ENCODE assay signal across 24 cellular contexts in the genomic region with DNA sequence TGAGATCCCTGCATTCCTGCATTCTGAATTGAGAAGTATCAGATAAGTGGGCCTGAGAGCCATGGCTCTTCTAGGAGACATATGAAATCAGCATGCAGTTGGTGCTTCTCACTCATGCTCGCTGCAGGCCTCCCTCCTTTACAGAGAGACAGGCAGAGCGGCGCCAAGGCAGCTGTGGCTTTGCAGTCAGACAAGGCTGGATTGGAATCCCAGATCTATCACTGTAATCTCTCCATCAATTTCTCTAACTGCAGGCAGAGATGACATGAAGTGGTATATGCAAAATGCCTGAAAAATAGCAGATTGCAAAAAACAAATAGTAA. TPM values are rescaled to one million over a fixed set of nuclear protein-coding genes. Genes with fewer than 3 reads are reported as not detected.
A peak's percentile ranks its signal among the peaks of the same experiment; 100 is the strongest.
DNase-seq lines count a peak whose midpoint lies in the region; ATAC-seq and TF ChIP-seq lines count a peak whose summit lies in the region.
"Had no signal": no experiment of that assay in that cellular context is flagged by ENCODE, and none has a peak within 500 bp of the region (broad histone marks: within the 10 kb centered on the region; RNA-seq: fewer than 3 reads in every experiment).

No MANE protein-coding gene starts in this region.

- H3K4me1 ChIP-seq in heart left ventricle (peaks cover 0 to 13% (median 1%) of the 10 kb centered on the region in 12 donors), trophoblast cell (ENCODE audit: control insufficient read depth in 1 of 2, insufficient read depth in 2 of 2, low read length in 2 of 2) (no peaks in the 10 kb centered on the region)
- H3K4me1 ChIP-seq: esophagus squamous epithelium, gastrocnemius medialis, lower lobe of right lung had no signal

- H3K27me3 ChIP-seq in heart left ventricle (no peaks in the 10 kb centered on the region), trophoblast cell (ENCODE audit: insufficient read depth, low read length) (peaks cover 8% of the 10 kb centered on the region)
- H3K27me3 ChIP-seq: esophagus squamous epithelium, gastrocnemius medialis had no signal

- peaks cover 23% of the 10 kb centered on the region for H3K4me1 Mint-ChIP-seq in HFFc6 (ENCODE audit: low read depth)
- H3K4me1 Mint-ChIP-seq: activated CD4-positive, alpha-beta T cell treated with anti-CD3 and anti-CD28 coated beads for 36 hours; CD4-positive, alpha-beta memory T cell had no signal

- no peak overlapping the region for H2BK12ac ChIP-seq in trophoblast cell (ENCODE audit: low read length)

- no peak for TF ChIP-seq CTCF in HFFc6 (IDR thresholded peaks at IDR 0.05)
- no peak for TF ChIP-seq CTCF in heart left ventricle (IDR thresholded peaks at IDR 0.05)

- no peak overlapping the region for H3K23ac ChIP-seq in trophoblast cell (ENCODE audit: low read length)

- intact Hi-C loops in heart left ventricle (cut with DNase I) = no loop called here

- H3K9ac ChIP-seq in trophoblast cell (ENCODE audit: low read length) = no peak overlapping the region

- peaks cover 5% of the 10 kb centered on the region for H3K27me3 Mint-ChIP-seq in HFFc6 (ENCODE audit: insufficient read depth)
- H3K27me3 Mint-ChIP-seq: activated CD4-positive, alpha-beta T cell treated with anti-CD3 and anti-CD28 coated beads for 36 hours; CD4-positive, alpha-beta memory T cell; progenitor cell of endocrine pancreas had no signal

- H4K8ac ChIP-seq in trophoblast cell (ENCODE audit: low read depth, low read length) = no peak overlapping the region

- no peak overlapping the region for H3K4me2 ChIP-seq in trophoblast cell (ENCODE audit: low read length)

- no peak overlapping the region for H3K4me3 Mint-ChIP-seq in HFFc6
- H3K4me3 Mint-ChIP-seq: activated CD4-positive, alpha-beta T cell treated with anti-CD3 and anti-CD28 coated beads for 36 hours; CD4-positive, alpha-beta memory T cell had no signal

- no peak overlapping the region for H3K18ac ChIP-seq in trophoblast cell (ENCODE audit: low read length)

- H3K14ac ChIP-seq in trophoblast cell (ENCODE audit: low read length) = no peak overlapping the region

- H4K12ac ChIP-seq in trophoblast cell (ENCODE audit: low read depth, low read length) = no peak overlapping the region

- no peak overlapping the region for H2AFZ ChIP-seq in trophoblast cell (ENCODE audit: insufficient read depth, low read length, poor library complexity)

- 72 to 82% (median 77%) methylated on average over 3 of the region's 3 CpGs for WGBS in heart left ventricle, 4 donors
- no CpG with 5 or more reads among the region's 3 CpGs for WGBS in trophoblast cell (ENCODE audit: extremely low coverage, insufficient coverage, insufficient read length)

- H3K36me3 ChIP-seq in heart left ventricle = peaks cover 0 to 3% (median 0%) of the 10 kb centered on the region in 9 donors
- H3K36me3 ChIP-seq in trophoblast cell (ENCODE audit: control insufficient read depth in 1 of 2, insufficient read depth in 2 of 2, low read length in 2 of 2) = peaks cover 0 to 3% of the 10 kb centered on the region in 2 experiments
- H3K36me3 ChIP-seq: esophagus squamous epithelium, lower lobe of right lung had no signal

- peaks cover 55% of the 10 kb centered on the region for H3K9me3 Mint-ChIP-seq in HFFc6

- no peak overlapping the region for H4K91ac ChIP-seq in trophoblast cell (ENCODE audit: low read depth, low read length)

- H3K27ac Mint-ChIP-seq in HFFc6 = peak overlapping the region; percentile 9; the same call in 1 of the 2 replicates
- H3K27ac Mint-ChIP-seq: activated CD4-positive, alpha-beta T cell treated with anti-CD3 and anti-CD28 coated beads for 36 hours; CD4-positive, alpha-beta memory T cell; progenitor cell of endocrine pancreas had no signal

- H3K79me2 ChIP-seq in trophoblast cell (ENCODE audit: control insufficient read depth, insufficient read depth, low read length, poor library complexity) = no peaks in the 10 kb centered on the region

- peak; percentile 44 to 53 (median 51) for ATAC-seq in heart left ventricle
- ATAC-seq in HG03521 (IDR thresholded peaks at IDR 0.05; ENCODE audit: unreplicated experiment) = no peak
- ATAC-seq: activated CD4-positive, alpha-beta T cell treated with anti-CD3 and anti-CD28 coated beads for 36 hours; gastrocnemius medialis; HepG2; lower lobe of right lung had no signal

- H3K4me3 ChIP-seq in heart left ventricle (no peak overlapping the region), trophoblast cell (ENCODE audit: low read depth, low read length) (no peak overlapping the region)
- H3K4me3 ChIP-seq: esophagus squamous epithelium, gastrocnemius medialis, lower lobe of right lung had no signal

- H3K9me3 ChIP-seq in heart left ventricle = peaks cover 0 to 44% (median 12%) of the 10 kb centered on the region in 12 donors
- H3K9me3 ChIP-seq in trophoblast cell (ENCODE audit: insufficient read depth, low read depth, low read length) = peaks cover 20% of the 10 kb centered on the region

- DNase-seq in Ammon's horn (ENCODE audit: low spot score) (peak; percentile 69), HFFc6 (no peak), heart left ventricle (peak in 2 of 5 donors; percentile 30 to 63), trophoblast cell (peak; percentile 37 to 46), occipital lobe (lab: John Stamatoyannopoulos, UW) (no peak), T1000 (lab: John Stamatoyannopoulos, UW) (no peak)
- DNase-seq: activated CD4-positive, alpha-beta T cell treated with anti-CD3 and anti-CD28 coated beads for 36 hours; activated CD8-positive, alpha-beta memory T cell treated with anti-CD3 and anti-CD28 coated beads for 24 hours; activated T-cell treated with anti-CD3 and anti-CD28 coated beads, Interleukin-2, amount 50 U/mL, for 1 hour; CD4-positive, alpha-beta memory T cell; cortex of kidney; DMS 273 treated with DMSO at 0.1 percent for 48 hours; esophagus squamous epithelium; gastrocnemius medialis; islet precursor cell; lower lobe of right lung; NCI-H187; NCI-H2227 treated with DMSO at 0.1 percent for 48 hours; OCI-M1; small intestine; stimulated activated CD4-positive, alpha-beta T cell treated with anti-CD3 and anti-CD28 coated beads, Interleukin-2, amount 100 ng/mL, for 24 hours had no signal

- H3K4ac ChIP-seq in trophoblast cell (ENCODE audit: low read depth, low read length) = no peak overlapping the region

- H3K79me1 ChIP-seq in trophoblast cell (ENCODE audit: low read length) = no peaks in the 10 kb centered on the region

- H3K36me3 Mint-ChIP-seq in HFFc6 (ENCODE audit: low read depth) = peaks cover 54% of the 10 kb centered on the region

- H2BK120ac ChIP-seq in trophoblast cell (ENCODE audit: insufficient read depth, low read length, poor library complexity) = no peak overlapping the region

- H3K27ac ChIP-seq in heart left ventricle (peak overlapping the region in 3 of 12 donors; percentile 13 to 60 (median 51)), trophoblast cell (ENCODE audit: low read depth, low read length) (no peak overlapping the region)
- H3K27ac ChIP-seq: esophagus squamous epithelium, lower lobe of right lung had no signal

- H2AK5ac ChIP-seq in trophoblast cell (ENCODE audit: low read length) = no peak overlapping the region

- no peak overlapping the region for H2BK5ac ChIP-seq in trophoblast cell (ENCODE audit: low read depth, low read length, poor library complexity)

- TF ChIP-seq POLR2A in heart left ventricle (IDR thresholded peaks at IDR 0.05) = no peak

RNA-seq across cellular contexts. Expression of gene BOD1, which starts 25.2 kb away (rescaled TPM):
- 10 to 100 TPM; 47.5 to 52.4 (median 50.9) TPM for total RNA-seq in HFFc6 (2021; fragmentation: NEBNext Ultra II Directional; extraction: Animal tissue kit (Norgen Biotek cat#: 25700))
- total RNA-seq in heart left ventricle = 10 to 100 TPM; 35.1 to 50.2 (median 38.3) TPM
- 10 to 100 TPM; 21.6 to 51.0 TPM for polyA plus RNA-seq in heart left ventricle
- polyA plus RNA-seq in trophoblast cell (2013) = 58.2 and 60.5 TPM in 2 replicates
- 63.2 TPM for total RNA-seq in occipital lobe

Comparison
In these comparisons a context has a peak if more than half of its experiments do, and no peak if none do; other contexts are left out.
1. DNase-seq: peak in Ammon's horn (single experiment) and trophoblast cell (2 of 2); none in HFFc6 (single experiment), occipital lobe (single experiment) and T1000 (single experiment).